Comparison of ENCODE assay signal across 9 cellular contexts in the genomic region with DNA sequence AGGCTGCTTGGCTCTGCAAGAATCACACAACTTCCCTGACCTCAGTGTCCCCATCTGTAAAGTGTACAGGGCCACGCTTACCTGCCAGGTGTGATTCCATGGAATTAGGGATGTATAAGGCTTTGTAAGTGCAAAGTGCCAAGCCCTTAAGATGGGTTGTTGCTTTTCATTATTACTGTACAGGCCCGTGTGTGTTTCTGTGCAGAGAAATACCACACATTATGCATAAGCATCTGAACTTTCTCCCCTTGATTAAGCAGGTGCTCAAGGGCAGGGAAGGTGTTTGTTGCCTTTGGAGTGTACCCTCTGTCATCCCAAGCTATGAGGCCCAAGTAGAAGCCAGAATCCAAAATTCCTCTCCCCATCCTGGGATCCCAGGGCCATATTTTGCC. TPM values are rescaled to one million over a fixed set of nuclear protein-coding genes. Genes with fewer than 3 reads are reported as not detected.
DNase-seq lines count a peak whose midpoint lies in the region; ATAC-seq and TF ChIP-seq lines count a peak whose summit lies in the region.
"Had no signal": no experiment of that assay in that cellular context is flagged by ENCODE, and none has a peak within 500 bp of the region (broad histone marks: within the 10 kb centered on the region; RNA-seq: fewer than 3 reads in every experiment).

No MANE protein-coding gene starts in this region.

- peaks cover 4% of the 10 kb centered on the region for H3K27me3 Mint-ChIP-seq in Calu3 (ENCODE audit: unreplicated experiment)
- H3K27me3 Mint-ChIP-seq in activated T-helper 17 cell treated with anti-CD3 and anti-CD28 coated beads, Interleukin-2, amount 50 U/mL, for 72 hours, result peaks cover 9% of the 10 kb centered on the region

- peaks cover 16% of the 10 kb centered on the region for H3K36me3 Mint-ChIP-seq in Calu3 (ENCODE audit: insufficient read depth, unreplicated experiment)
- no peaks in the 10 kb centered on the region for H3K36me3 Mint-ChIP-seq in activated T-helper 17 cell treated with anti-CD3 and anti-CD28 coated beads, Interleukin-2, amount 50 U/mL, for 72 hours (ENCODE audit: low read depth)

- BruUV-seq in Calu3 (replicated peaks; lab: Mats Ljungman, UMichigan), result no TSS peak

- peak overlapping the region; percentile 52 for H3K4me3 Mint-ChIP-seq in Calu3 (ENCODE audit: low read depth, unreplicated experiment)
- no peak overlapping the region for H3K4me3 Mint-ChIP-seq in activated T-helper 17 cell treated with anti-CD3 and anti-CD28 coated beads, Interleukin-2, amount 50 U/mL, for 72 hours

- H3K9me3 Mint-ChIP-seq in Calu3 (ENCODE audit: low read depth, unreplicated experiment), result no peaks in the 10 kb centered on the region
- H3K9me3 Mint-ChIP-seq in activated T-helper 17 cell treated with anti-CD3 and anti-CD28 coated beads, Interleukin-2, amount 50 U/mL, for 72 hours, result no peaks in the 10 kb centered on the region

- H3K4me1 Mint-ChIP-seq in Calu3 (ENCODE audit: low read depth, unreplicated experiment), result peaks cover 26% of the 10 kb centered on the region
- no peaks in the 10 kb centered on the region for H3K4me1 Mint-ChIP-seq in activated T-helper 17 cell treated with anti-CD3 and anti-CD28 coated beads, Interleukin-2, amount 50 U/mL, for 72 hours

- DNase-seq in Calu3, result no peak
- DNase-seq in NCI-H748 (lab: John Stamatoyannopoulos, UW; ENCODE audit: unreplicated experiment), result no peak
- no peak for DNase-seq in H4 (ENCODE audit: low spot score)
- DNase-seq: NCI-H2227 treated with DMSO at 0.1 percent for 48 hours had no signal

- TF ChIP-seq CTCF in Calu3 (IDR thresholded peaks at IDR 0.05; ENCODE audit: unreplicated experiment), result no peak

- peak overlapping the region; percentile 46 for H3K27ac Mint-ChIP-seq in Calu3 (ENCODE audit: unreplicated experiment)
- no peak overlapping the region for H3K27ac Mint-ChIP-seq in activated T-helper 17 cell treated with anti-CD3 and anti-CD28 coated beads, Interleukin-2, amount 50 U/mL, for 72 hours

- intact Hi-C loops in Calu3 (cut with micrococcal nuclease; ENCODE audit: unreplicated experiment), result no loop called here

- CTCF ChIA-PET in Calu3 (lab: Charles Lee), result no interaction called here

- ATAC-seq in GM19397 (IDR thresholded peaks at IDR 0.05; ENCODE audit: unreplicated experiment), result peak; percentile 33
- peak; percentile 34 for ATAC-seq in HG02981 (IDR thresholded peaks at IDR 0.05; ENCODE audit: unreplicated experiment)
- ATAC-seq in activated T-helper 17 cell treated with anti-CD3 and anti-CD28 coated beads, Interleukin-2, amount 50 U/mL, for 72 hours (replicated peaks), result peak; percentile 46
- ATAC-seq in GM21515 (IDR thresholded peaks at IDR 0.05; ENCODE audit: unreplicated experiment), result no peak
- no peak for ATAC-seq in HG03045 (IDR thresholded peaks at IDR 0.05; ENCODE audit: unreplicated experiment)

RNA-seq across cellular contexts. Expression of a gene that starts 13.6 kb away (rescaled TPM):
- 9.1 and 9.6 TPM in 2 replicates for total RNA-seq in Calu3 (2022)
- 1 to 10 TPM; 1.1 to 4.7 TPM for total RNA-seq in activated T-helper 17 cell treated with anti-CD3 and anti-CD28 coated beads, Interleukin-2, amount 50 U/mL, for 72 hours
- total RNA-seq in H4 (2014; rRNA removed; shearing (Covaris generic)), result 1.9 and 3.9 TPM in 2 replicates

Comparison
In these comparisons a context has a peak if more than half of its experiments do, and no peak if none do; other contexts are left out.
1. ATAC-seq: peak in GM19397 (single experiment), HG02981 (single experiment) and activated T-helper 17 cell treated with anti-CD3 and anti-CD28 coated beads, Interleukin-2, amount 50 U/mL, for 72 hours (single experiment); none in GM21515 (single experiment) and HG03045 (single experiment).